ENCODE assay signal across 15 cellular contexts in the genomic region with DNA sequence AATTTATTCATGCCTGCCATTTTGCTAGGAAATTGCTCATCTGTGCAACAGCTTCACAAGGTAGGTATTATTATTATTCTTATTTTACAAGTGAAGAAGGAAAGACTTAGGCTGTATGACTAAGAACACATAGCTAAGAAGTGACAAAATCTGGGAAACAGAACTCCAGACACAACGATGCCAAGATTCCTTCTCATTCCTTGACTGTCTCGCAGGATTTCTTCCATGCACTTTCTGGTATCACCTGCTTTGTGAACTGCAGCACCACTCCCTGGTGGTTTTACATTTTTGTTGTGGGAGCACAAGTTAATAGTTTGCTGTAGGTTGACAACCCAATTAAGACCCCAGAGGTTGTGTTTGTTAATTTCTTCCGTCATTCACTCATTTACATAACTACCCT.
A peak's percentile ranks its signal among the peaks of the same experiment; 100 is the strongest.
DNase-seq lines count a peak whose midpoint lies in the region; ATAC-seq and TF ChIP-seq lines count a peak whose summit lies in the region.
"Had no signal": no experiment of that assay in that cellular context is flagged by ENCODE, and none has a peak within 500 bp of the region (broad histone marks: within the 10 kb centered on the region; RNA-seq: fewer than 3 reads in every experiment).

No MANE protein-coding gene starts in this region.

- no peaks in the 10 kb centered on the region; the same call in none of the 2 replicates for H3K9me3 ChIP-seq in PC-9 (ENCODE audit: insufficient read depth, low read depth)

- peak; percentile 14 for DNase-seq in AG08396 (ENCODE audit: low spot score)
- DNase-seq in PC-9 = peak in 1 of 2 experiments; percentile 11
- peak; percentile 6 for DNase-seq in epithelial cell of prostate (ENCODE audit: low read depth, low spot score)
- peak; percentile 68 for DNase-seq in non-pigmented ciliary epithelial cell (ENCODE audit: low read depth)
- no peak for DNase-seq in stimulated activated naive B cell treated with anti-CD40 and anti-IgM and Interleukin-4, amounts not matched to agents 10 μg/mL and 1 μg/mL and 100 μg/mL, for 72 hours
- DNase-seq in DMS153 treated with DMSO at 0.1 percent for 48 hours (lab: John Stamatoyannopoulos, UW; ENCODE audit: unreplicated experiment) = no peak
- DNase-seq in NK-92 (lab: John Stamatoyannopoulos, UW; ENCODE audit: unreplicated experiment) = no peak
- DNase-seq in GF-D8 (lab: John Stamatoyannopoulos, UW) = no peak
- DNase-seq: activated naive CD4-positive, alpha-beta T cell treated with anti-CD3 and anti-CD28 coated beads, Interleukin-2, amount 10 ng/mL, durations not matched to agents 7 days and 5 days; COR-L47; stomach; WERI-Rb-1 had no signal

- POLR2A ChIA-PET in PC-9 (lab: Charles Lee; ENCODE audit: unreplicated experiment) = no interaction called here

- peaks cover 0 to 6% of the 10 kb centered on the region in 2 donors for H3K9me3 Mint-ChIP-seq in stimulated activated naive B cell treated with anti-CD40 and anti-IgM and Interleukin-4, amounts not matched to agents 10 μg/mL and 1 μg/mL and 100 μg/mL, for 72 hours
- H3K9me3 Mint-ChIP-seq: central memory CD8-positive, alpha-beta T cell had no signal

- H3K9me2 ChIP-seq in PC-9 (ENCODE audit: insufficient read depth) = no peaks in the 10 kb centered on the region

- ATAC-seq in stimulated activated naive B cell treated with anti-CD40 and anti-IgM and Interleukin-4, amounts not matched to agents 10 μg/mL and 1 μg/mL and 100 μg/mL, for 72 hours (replicated peaks) = no peak

- no peak overlapping the region for H2AFZ ChIP-seq in PC-9

- no peaks in the 10 kb centered on the region for H3K27me3 ChIP-seq in PC-9 (ENCODE audit: insufficient read depth, low read depth)
- H3K27me3 ChIP-seq: stomach had no signal

- H3K4me3 ChIP-seq in PC-9 = no peak overlapping the region
- H3K4me3 ChIP-seq: lung, stomach had no signal

- H3K27me3 Mint-ChIP-seq in stimulated activated naive B cell treated with anti-CD40 and anti-IgM and Interleukin-4, amounts not matched to agents 10 μg/mL and 1 μg/mL and 100 μg/mL, for 72 hours = peaks cover 15 to 20% of the 10 kb centered on the region in 2 donors

- H3K27ac Mint-ChIP-seq in stimulated activated naive B cell treated with anti-CD40 and anti-IgM and Interleukin-4, amounts not matched to agents 10 μg/mL and 1 μg/mL and 100 μg/mL, for 72 hours = no peak overlapping the region
- H3K27ac Mint-ChIP-seq: activated naive CD4-positive, alpha-beta T cell treated with anti-CD3 and anti-CD28 coated beads, Interleukin-2, amount 10 ng/mL, durations not matched to agents 7 days and 5 days had no signal

- H3K36me3 ChIP-seq in PC-9 (ENCODE audit: low read depth) = no peaks in the 10 kb centered on the region
- H3K36me3 ChIP-seq: stomach, WERI-Rb-1 had no signal

- no TSS peak for BruUV-seq in PC-9 (replicated peaks; lab: Mats Ljungman, UMichigan)

- H4K20me1 ChIP-seq in PC-9 (ENCODE audit: insufficient read depth) = no peaks in the 10 kb centered on the region

- H3K4me2 ChIP-seq in PC-9 = peak overlapping the region; percentile 35

- intact Hi-C loops in PC-9 (cut with micrococcal nuclease; ENCODE audit: unreplicated experiment) = loop anchor here (2.0 to 5.0 kb wide), 2 partner anchors 74 to 165 kb away; no protein-coding TSS in a partner anchor

- H3K27ac ChIP-seq in PC-9 (peak overlapping the region; percentile 31), epithelial cell of prostate (peak overlapping the region; percentile 56)
- H3K27ac ChIP-seq: stomach, WERI-Rb-1 had no signal

- H3K4me3 Mint-ChIP-seq in stimulated activated naive B cell treated with anti-CD40 and anti-IgM and Interleukin-4, amounts not matched to agents 10 μg/mL and 1 μg/mL and 100 μg/mL, for 72 hours = no peak overlapping the region
- H3K4me3 Mint-ChIP-seq: activated naive CD4-positive, alpha-beta T cell treated with anti-CD3 and anti-CD28 coated beads, Interleukin-2, amount 10 ng/mL, durations not matched to agents 7 days and 5 days; central memory CD8-positive, alpha-beta T cell; neural crest cell had no signal

- no peaks in the 10 kb centered on the region for H3K36me3 Mint-ChIP-seq in stimulated activated naive B cell treated with anti-CD40 and anti-IgM and Interleukin-4, amounts not matched to agents 10 μg/mL and 1 μg/mL and 100 μg/mL, for 72 hours
- H3K36me3 Mint-ChIP-seq: activated naive CD4-positive, alpha-beta T cell treated with anti-CD3 and anti-CD28 coated beads, Interleukin-2, amount 10 ng/mL, durations not matched to agents 7 days and 5 days had no signal

- TF ChIP-seq CTCF in PC-9 (conservative IDR thresholded peaks at IDR 0.05) = no peak

- peaks cover 8% of the 10 kb centered on the region; the same call in 1 of the 2 replicates for H3K4me1 ChIP-seq in PC-9 (replicated peaks; ENCODE audit: insufficient read depth)

- CTCF ChIA-PET in PC-9 (lab: Charles Lee) = no interaction called here

- H3F3A ChIP-seq in PC-9 (ENCODE audit: insufficient read depth, low read depth) = peaks cover 7% of the 10 kb centered on the region; the same call in 1 of the 2 replicates

- H3K79me2 ChIP-seq in PC-9 (ENCODE audit: low read depth) = no peaks in the 10 kb centered on the region

- H3K4me1 Mint-ChIP-seq in stimulated activated naive B cell treated with anti-CD40 and anti-IgM and Interleukin-4, amounts not matched to agents 10 μg/mL and 1 μg/mL and 100 μg/mL, for 72 hours = no peaks in the 10 kb centered on the region
- H3K4me1 Mint-ChIP-seq: activated naive CD4-positive, alpha-beta T cell treated with anti-CD3 and anti-CD28 coated beads, Interleukin-2, amount 10 ng/mL, durations not matched to agents 7 days and 5 days; central memory CD8-positive, alpha-beta T cell had no signal

Comparison
In these comparisons a context has a peak if more than half of its experiments do, and no peak if none do; other contexts are left out.
1. DNase-seq: peak in AG08396 (single experiment), epithelial cell of prostate (single experiment) and non-pigmented ciliary epithelial cell (single experiment); none in stimulated activated naive B cell treated with anti-CD40 and anti-IgM and Interleukin-4, amounts not matched to agents 10 μg/mL and 1 μg/mL and 100 μg/mL, for 72 hours (single experiment), DMS153 treated with DMSO at 0.1 percent for 48 hours (single experiment), NK-92 (single experiment) and GF-D8 (single experiment).